Comparison of ENCODE assay signal across 1 cellular context in the genomic region with DNA sequence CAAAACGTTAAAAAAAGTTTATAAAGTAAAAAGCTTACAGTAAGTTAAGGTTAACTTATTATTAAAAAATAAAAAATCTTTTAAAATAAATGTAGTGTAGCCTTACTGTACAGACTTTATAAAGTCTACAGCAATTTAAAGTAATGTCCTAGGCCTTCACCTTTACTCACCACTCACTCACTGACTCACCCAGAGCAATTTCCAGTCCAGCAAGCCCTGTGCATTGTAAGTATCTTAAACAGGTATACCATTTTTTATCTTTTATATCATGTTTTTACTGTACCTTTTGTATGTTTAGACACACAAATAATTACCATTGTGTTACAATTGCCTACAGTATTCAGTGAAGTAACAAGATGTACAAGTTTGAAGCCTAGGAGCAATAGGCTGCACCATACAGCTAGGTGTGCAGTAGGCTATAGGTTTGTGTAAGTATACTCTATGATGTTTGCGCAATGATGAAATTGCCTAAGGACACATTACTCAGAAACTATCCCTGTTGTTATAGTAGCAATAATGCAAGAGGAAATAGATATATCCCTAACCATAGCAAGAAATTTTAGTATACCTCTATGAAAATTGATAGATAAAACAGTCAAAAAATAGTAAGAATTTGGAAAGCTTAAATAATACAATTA.
TF ChIP-seq lines count a peak whose summit lies in the region.

No MANE protein-coding gene starts in this region.

TF ChIP-seq in HepG2, 621 proteins besides CTCF, POLR2A, EP300 and RAD21:
- TF ChIP-seq MBD4 (IDR thresholded peaks at IDR 0.05; ENCODE audit: borderline replicate concordance, low read length) (no peak), CEBPG (CRISPR knock-in tag; IDR thresholded peaks at IDR 0.05) (peak; percentile 41; the same call in 1 of the 2 replicates), CEBPB (IDR thresholded peaks at IDR 0.05; ENCODE audit: borderline replicate concordance, low read depth, low read length) (peak; percentile 81; the same call in 1 of the 2 replicates)
